In the genomic region with DNA sequence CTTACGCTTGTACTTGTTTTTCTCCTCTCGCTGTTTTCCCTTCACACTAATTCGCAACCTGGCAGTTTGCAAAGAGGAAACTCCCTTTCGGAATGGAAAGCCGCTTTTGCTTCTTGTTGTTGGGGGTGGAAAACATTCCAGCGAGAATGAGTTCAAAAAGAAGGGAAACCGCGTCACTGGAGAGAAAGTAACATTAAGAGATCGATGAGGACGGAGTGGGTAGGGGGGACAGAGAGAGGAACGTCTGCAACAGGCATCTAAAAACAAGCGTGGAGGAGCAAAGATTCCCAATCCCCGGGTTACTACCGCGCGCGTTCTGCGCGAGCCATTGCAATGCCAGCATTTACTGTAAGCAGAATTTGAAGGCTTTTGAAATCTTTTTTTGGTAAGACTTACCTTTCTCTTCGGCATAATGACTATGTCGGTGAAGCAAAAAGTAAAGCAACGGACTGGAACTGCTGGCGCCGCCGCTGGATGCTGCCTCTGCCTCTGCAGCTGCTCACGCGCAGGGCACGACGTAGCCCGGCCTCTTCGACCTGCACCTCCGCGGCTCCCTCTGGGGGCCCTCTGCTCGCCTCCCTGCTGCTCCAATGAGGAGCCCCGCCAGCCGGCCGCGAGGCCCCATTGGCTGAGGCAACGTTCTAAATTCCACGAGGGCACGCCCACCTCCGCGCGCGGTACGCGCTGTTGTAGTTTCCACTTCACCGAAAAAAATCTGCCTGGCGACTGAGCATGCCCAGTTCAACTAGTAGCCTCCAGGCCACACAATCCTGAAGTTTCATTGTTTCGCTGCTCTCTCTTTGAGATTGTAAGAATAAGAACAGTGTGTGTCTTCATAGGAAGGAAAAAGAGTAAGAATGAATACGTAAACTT, we compare ENCODE assay signal across 8 cellular contexts. TPM values are rescaled to one million over a fixed set of nuclear protein-coding genes. Genes with fewer than 3 reads are reported as not detected.
A peak's percentile ranks its signal among the peaks of the same experiment; 100 is the strongest.
DNase-seq lines count a peak whose midpoint lies in the region; ATAC-seq, FAIRE-seq and TF ChIP-seq lines count a peak whose summit lies in the region.

A gene (minus strand): TSS at position 533 of the 873 bp plus-strand sequence.

- peak within 1 kb of the TSS; percentile 99 for H3K27ac Mint-ChIP-seq in activated CD4-positive, alpha-beta T cell treated with anti-CD3 and anti-CD28 coated beads, Interleukin-2, amount 10 ng/mL, durations not matched to agents 7 days and 5 days

- peaks cover 47% of the 10 kb centered on the region for H3K4me1 Mint-ChIP-seq in activated CD4-positive, alpha-beta T cell treated with anti-CD3 and anti-CD28 coated beads, Interleukin-2, amount 10 ng/mL, durations not matched to agents 7 days and 5 days

- no peaks in the 10 kb centered on the region for H3K9me3 Mint-ChIP-seq in activated CD4-positive, alpha-beta T cell treated with anti-CD3 and anti-CD28 coated beads, Interleukin-2, amount 10 ng/mL, durations not matched to agents 7 days and 5 days

- intact Hi-C loops in left colon (cut with DNase I, micrococcal nuclease), result loop anchor here in 1 of 2 donors (5.0 kb wide), 1 partner anchor 157 kb away; a partner anchor contains a TSS

- no peaks in the 10 kb centered on the region for H3K36me3 ChIP-seq in BE2C

- peak within 1 kb of the TSS; percentile 93 for H3K4me3 ChIP-seq in BE2C (ENCODE audit: low read depth, low read length)

- no peaks in the 10 kb centered on the region for H3K4me1 ChIP-seq in BE2C

- peaks cover 1% of the 10 kb centered on the region for H3K27me3 Mint-ChIP-seq in activated CD4-positive, alpha-beta T cell treated with anti-CD3 and anti-CD28 coated beads, Interleukin-2, amount 10 ng/mL, durations not matched to agents 7 days and 5 days

- CTCF ChIA-PET in activated CD4-positive, alpha-beta T cell treated with anti-CD3 and anti-CD28 coated beads, Interleukin-2, amount 10 ng/mL, durations not matched to agents 7 days and 5 days (lab: Charles Lee), result no interaction called here

- DNase-seq in BE2C (peak; percentile 98), GM19239 (ENCODE audit: insufficient read length, low spot score) (peak; percentile 50), NCI-H524 treated with DMSO at 0.1 percent for 48 hours (lab: John Stamatoyannopoulos, UW) (peak; percentile 73), cortex of kidney (lab: John Stamatoyannopoulos, UW) (peak; percentile 72), left colon (peak; percentile 96 to 97)
- peak; percentile 95 for DNase-seq in activated CD4-positive, alpha-beta T cell treated with anti-CD3 and anti-CD28 coated beads, Interleukin-2, amount 10 ng/mL, durations not matched to agents 7 days and 5 days
- peak; percentile 93 for DNase-seq in stimulated activated CD4-positive, alpha-beta T cell treated with anti-CD3 and anti-CD28 coated beads, Interleukin-1b, Interleukin-23, amount 100 ng/mL, for 48 hours

- H3K27me3 ChIP-seq in BE2C, result no peaks in the 10 kb centered on the region

- H3K4me3 Mint-ChIP-seq in activated CD4-positive, alpha-beta T cell treated with anti-CD3 and anti-CD28 coated beads, Interleukin-2, amount 10 ng/mL, durations not matched to agents 7 days and 5 days, result peak within 1 kb of the TSS; percentile 99

- H3K9me3 ChIP-seq in BE2C, result no peaks in the 10 kb centered on the region

- H3K36me3 Mint-ChIP-seq in activated CD4-positive, alpha-beta T cell treated with anti-CD3 and anti-CD28 coated beads, Interleukin-2, amount 10 ng/mL, durations not matched to agents 7 days and 5 days (ENCODE audit: low read depth), result peaks cover 4% of the 10 kb centered on the region

- peak; percentile 86 for FAIRE-seq in GM19239 (lab: Jason Lieb, UNC)

- TF ChIP-seq CTCF in BE2C (IDR thresholded peaks at IDR 0.05; ENCODE audit: low read depth, low read length), result 0 out of 2 replicates have a peak, but pooled peaks have one; percentile 1

- POLR2A ChIA-PET in activated CD4-positive, alpha-beta T cell treated with anti-CD3 and anti-CD28 coated beads, Interleukin-2, amount 10 ng/mL, durations not matched to agents 7 days and 5 days (lab: Charles Lee), result no interaction called here

- peak; percentile 89 for ATAC-seq in HG03457 (IDR thresholded peaks at IDR 0.05; ENCODE audit: unreplicated experiment)
- peak; percentile 93 for ATAC-seq in left colon

RNA-seq across cellular contexts. Expression of the gene that starts here (rescaled TPM):
- 103 TPM for polyA plus RNA-seq in BE2C (2012; ENCODE audit: insufficient read depth, insufficient read length, low read depth)
- total RNA-seq in activated CD4-positive, alpha-beta T cell treated with anti-CD3 and anti-CD28 coated beads, Interleukin-2, amount 10 ng/mL, durations not matched to agents 7 days and 5 days, result 10 to 100 TPM; 59.4 to 60.1 TPM
- 10 to 100 TPM; 32.7 to 37.1 TPM for total RNA-seq in left colon

Comparison
In these comparisons a context has a peak if more than half of its experiments do, and no peak if none do; other contexts are left out.
1. Peak in every context shown above with its lines: DNase-seq, ATAC-seq and H3K4me3 ChIP-seq.